In genomic region chr2:106470658-106471057, GRCh38 we compare ENCODE assay signal across 10 cellular contexts. TPM values are rescaled to one million over a fixed set of nuclear protein-coding genes. Genes with fewer than 3 reads are reported as not detected.
DNase-seq lines count a peak whose midpoint lies in the region; ATAC-seq, FAIRE-seq and TF ChIP-seq lines count a peak whose summit lies in the region.
"Not testable (repeated sequence)": the region's sequence is repeated elsewhere in the genome, so short reads cannot be mapped to it uniquely, and the experiment has no call there.
"Had no signal": no experiment of that assay in that cellular context is flagged by ENCODE, and none has a peak within 500 bp of the region (broad histone marks: within the 10 kb centered on the region; RNA-seq: fewer than 3 reads in every experiment).

No MANE protein-coding gene starts in this region.

- H3K14ac ChIP-seq in H9 (ENCODE audit: insufficient read depth, low read length), result not testable (repeated sequence)

- not testable (repeated sequence) for DNase-seq in A549 (ENCODE audit: low read depth in 1 of 2, low spot score in 1 of 2); H9; RWPE1 (ENCODE audit: low spot score); K562 (ENCODE audit: extremely low read depth in 1 of 4, low spot score in 3 of 4)
- DNase-seq in activated CD8-positive, alpha-beta memory T cell treated with anti-CD3 and anti-CD28 coated beads, Interleukin-2, amount 10 ng/mL, durations not matched to agents 7 days and 5 days, result peak; percentile 66
- DNase-seq in glutamatergic neuron, result peak; percentile 77
- peak; percentile 11 to 42 (median 11) for DNase-seq in stimulated activated CD4-positive, alpha-beta T cell treated with anti-CD3 and anti-CD28 coated beads, TNF-alpha, amount 100 ng/mL, for 24 hours (ENCODE audit: low read depth in 3 of 3)

- not testable (repeated sequence) for H2BK20ac ChIP-seq in H9 (ENCODE audit: low read depth, low read length, poor library complexity, severe bottlenecking)

- H2BK120ac ChIP-seq in H9 (ENCODE audit: low read depth, low read length, poor library complexity, severe bottlenecking), result not testable (repeated sequence)

- not testable (repeated sequence) for H3K23ac ChIP-seq in H9 (ENCODE audit: insufficient read length, low read depth, low read length)

- not testable (repeated sequence) for H3K9me1 ChIP-seq in K562 (ENCODE audit: control insufficient read depth, insufficient read depth, low read length)

- not testable (repeated sequence) for H3K4me3 ChIP-seq in A549; K562; neural cell (ENCODE audit: low read length)

- H3K18ac ChIP-seq in H9 (ENCODE audit: insufficient read length, low read depth, low read length), result not testable (repeated sequence)

- H2AFZ ChIP-seq in H9 (ENCODE audit: low read length); K562 (ENCODE audit: low read depth, low read length); neural cell (ENCODE audit: low read depth, low read length): not testable (repeated sequence)

- POLR2A ChIA-PET in A549 (lab: Yijun Ruan, JAX); RWPE1 (lab: Yijun Ruan, JAX; ENCODE audit: low non-redundant PET); K562 (lab: Yijun Ruan, JAX): not testable (repeated sequence)

- H3K36me3 ChIP-seq in K562 (ENCODE audit: control insufficient read depth, insufficient read depth, low read length); neural cell (ENCODE audit: insufficient read depth, low read length): not testable (repeated sequence)

- peak in 1 of 2 experiments; percentile 35; a peak in 2 of 5 replicates for TF ChIP-seq RAD21 in A549 (conservative IDR thresholded peaks at IDR 0.05 in 1 of 2, IDR thresholded peaks at IDR 0.05 in 1 of 2)
- not testable (repeated sequence) for TF ChIP-seq RAD21 in K562 (CRISPR knock-in tag; conservative IDR thresholded peaks at IDR 0.05 in 1 of 2, IDR thresholded peaks at IDR 0.05 in 1 of 2)
- peak; percentile 50 for TF ChIP-seq RAD21 in neural cell (conservative IDR thresholded peaks at IDR 0.05)

- not testable (repeated sequence) for TF ChIP-seq POLR2A in A549 (IDR thresholded peaks at IDR 0.05; ENCODE audit: low read length); K562 (conservative IDR thresholded peaks at IDR 0.05)

- intact Hi-C loops in K562 (cut with micrococcal nuclease), result not testable (repeated sequence)

- WGBS in A549 (ENCODE audit: missing lambda C conversion rate), result 1% methylated on average over 4 of the region's 4 CpGs
- WGBS in H9 (ENCODE audit: extremely low coverage, insufficient read length, low lambda C conversion rate), result no CpG with 5 or more reads among the region's 4 CpGs
- 0% methylated on average over 2 of the region's 4 CpGs for WGBS in K562 (ENCODE audit: insufficient coverage, low coverage, missing lambda C conversion rate)

- not testable (repeated sequence) for H3T11ph ChIP-seq in H9 (ENCODE audit: low read length)

- not testable (repeated sequence) for H3K9ac ChIP-seq in H9 (ENCODE audit: extremely low read depth, insufficient read length, low read length); K562 (ENCODE audit: insufficient read depth in 1 of 2, low read depth in 2 of 2, low read length in 2 of 2); neural cell (ENCODE audit: low read length)

- not testable (repeated sequence) for H3K36me3 Mint-ChIP-seq in H9 (ENCODE audit: insufficient read depth in 1 of 3, low read depth in 3 of 3); activated CD8-positive, alpha-beta memory T cell treated with anti-CD3 and anti-CD28 coated beads, Interleukin-2, amount 10 ng/mL, durations not matched to agents 7 days and 5 days; glutamatergic neuron (ENCODE audit: unreplicated experiment)

- CTCF ChIA-PET in A549 (lab: Yijun Ruan, JAX) (interaction anchor here (0.7 kb wide), 1 partner anchor 74 kb away, joined by 3 read pairs; no protein-coding TSS in a partner anchor), RWPE1 (lab: Yijun Ruan, JAX) (interaction anchor here (0.7 kb wide), 1 partner anchor 157 kb away, joined by 4 read pairs; no protein-coding TSS in a partner anchor)
- CTCF ChIA-PET in activated CD8-positive, alpha-beta memory T cell treated with anti-CD3 and anti-CD28 coated beads, Interleukin-2, amount 10 ng/mL, durations not matched to agents 7 days and 5 days (lab: Charles Lee); K562 (lab: Yijun Ruan, JAX; ENCODE audit: low intra/inter-chr PET ratio): not testable (repeated sequence)

- not testable (repeated sequence) for H4K5ac ChIP-seq in H9 (ENCODE audit: insufficient read length, low read depth, low read length)

- H4K20me1 ChIP-seq in H9 (ENCODE audit: control insufficient read depth, insufficient read depth, insufficient read length); K562 (replicated peaks; ENCODE audit: control insufficient read depth, insufficient read depth, low read length); neural cell (ENCODE audit: insufficient read depth): not testable (repeated sequence)

- not testable (repeated sequence) for H3K56ac ChIP-seq in H9 (ENCODE audit: insufficient read length, low read depth, low read length)

- ATAC-seq in A549 (peak; percentile 93 to 94), K562 (peak; percentile 85)
- peak; percentile 55 for ATAC-seq in activated CD8-positive, alpha-beta memory T cell treated with anti-CD3 and anti-CD28 coated beads, Interleukin-2, amount 10 ng/mL, durations not matched to agents 7 days and 5 days

- TF ChIP-seq EP300 in A549 (IDR thresholded peaks at IDR 0.05); K562 (IDR thresholded peaks at IDR 0.05; ENCODE audit: low read length); neural cell (conservative IDR thresholded peaks at IDR 0.05; ENCODE audit: poor library complexity, severe bottlenecking): not testable (repeated sequence)

- H4K8ac ChIP-seq in H9 (replicated peaks; ENCODE audit: insufficient read length, low read depth, low read length), result not testable (repeated sequence)

- not testable (repeated sequence) for H3K4ac ChIP-seq in H9 (ENCODE audit: low read depth, low read length)

- not testable (repeated sequence) for H3K4me2 ChIP-seq in A549; H9 (ENCODE audit: insufficient read depth, insufficient read length, low read length); K562 (ENCODE audit: insufficient read depth, low read length); neural cell (ENCODE audit: low read length)

- not testable (repeated sequence) for TF ChIP-seq CTCF in A549 (IDR thresholded peaks at IDR 0.05)
- TF ChIP-seq CTCF in H9 (conservative IDR thresholded peaks at IDR 0.05) (peak; percentile 48; the same call in 2 of the 3 replicates), RWPE1 (conservative IDR thresholded peaks at IDR 0.05; ENCODE audit: low read depth) (peak; percentile 53), K562 (IDR thresholded peaks at IDR 0.05 in 2 of 3, conservative IDR thresholded peaks at IDR 0.05 in 1 of 3; ENCODE audit: insufficient read depth in 2 of 3, low read depth in 1 of 3, low read length in 3 of 3) (peak in 1 of 3 experiments; percentile 20; a peak in 1 of 6 replicates), glutamatergic neuron (IDR thresholded peaks at IDR 0.05; ENCODE audit: partially characterized antibody, unreplicated experiment) (peak; percentile 45), neural cell (IDR thresholded peaks at IDR 0.05; ENCODE audit: poor library complexity, severe bottlenecking) (peak; percentile 65)

- not testable (repeated sequence) for H3F3A ChIP-seq in neural cell (ENCODE audit: insufficient read depth, low read length, poor library complexity, severe bottlenecking)

- H3K9me2 ChIP-seq in neural cell (ENCODE audit: insufficient read depth, low read length), result not testable (repeated sequence)

- not testable (repeated sequence) for H3K4me1 ChIP-seq in A549; H9 (ENCODE audit: insufficient read depth, low read length); K562 (replicated peaks in 1 of 2; ENCODE audit: control insufficient read depth in 2 of 2, insufficient read depth in 2 of 2, low read length in 2 of 2)

- H3K27me3 Mint-ChIP-seq in H9 (ENCODE audit: low read depth); activated CD8-positive, alpha-beta memory T cell treated with anti-CD3 and anti-CD28 coated beads, Interleukin-2, amount 10 ng/mL, durations not matched to agents 7 days and 5 days; glutamatergic neuron (ENCODE audit: unreplicated experiment): not testable (repeated sequence)

- not testable (repeated sequence) for H3K79me2 ChIP-seq in H9 (ENCODE audit: insufficient read depth, low read length); K562 (ENCODE audit: control insufficient read depth, insufficient read depth, low read length); neural cell (replicated peaks; ENCODE audit: insufficient read depth, low read length)

- not testable (repeated sequence) for H3K4me1 Mint-ChIP-seq in H9; activated CD8-positive, alpha-beta memory T cell treated with anti-CD3 and anti-CD28 coated beads, Interleukin-2, amount 10 ng/mL, durations not matched to agents 7 days and 5 days; glutamatergic neuron (ENCODE audit: low read depth, unreplicated experiment)

- not testable (repeated sequence) for H3K9me3 ChIP-seq in A549; H9 (ENCODE audit: control insufficient read depth, low read depth, low read length); K562 (replicated peaks; ENCODE audit: control insufficient read depth, insufficient read depth, low read depth, low read length); neural cell (ENCODE audit: low read length)

- not testable (repeated sequence) for H3K27me3 ChIP-seq in H9 (ENCODE audit: insufficient read depth, low read length); K562 (ENCODE audit: control insufficient read depth in 2 of 2, insufficient read depth in 2 of 2, low read length in 2 of 2); neural cell (ENCODE audit: insufficient read depth, low read depth, low read length)

- H3K9me3 Mint-ChIP-seq in H9; activated CD8-positive, alpha-beta memory T cell treated with anti-CD3 and anti-CD28 coated beads, Interleukin-2, amount 10 ng/mL, durations not matched to agents 7 days and 5 days (ENCODE audit: low read depth); glutamatergic neuron (ENCODE audit: unreplicated experiment): not testable (repeated sequence)

- in situ Hi-C loops in K562 (cut with MboI), result not testable (repeated sequence)

- not testable (repeated sequence) for H2AK5ac ChIP-seq in H9 (ENCODE audit: insufficient read length, low read length)

- H3K27ac Mint-ChIP-seq in H9; activated CD8-positive, alpha-beta memory T cell treated with anti-CD3 and anti-CD28 coated beads, Interleukin-2, amount 10 ng/mL, durations not matched to agents 7 days and 5 days; glutamatergic neuron (ENCODE audit: unreplicated experiment): not testable (repeated sequence)

- H3K79me1 ChIP-seq in H9 (ENCODE audit: insufficient read depth, low read depth, low read length, poor library complexity, severe bottlenecking), result not testable (repeated sequence)

- not testable (repeated sequence) for FAIRE-seq in A549 (lab: Jason Lieb, UNC); K562 (lab: Jason Lieb, UNC)

- not testable (repeated sequence) for H3K27ac ChIP-seq in A549; H9 (ENCODE audit: insufficient read length, low read depth, low read length); RWPE1; K562 (ENCODE audit: extremely low read depth, low read depth, low read length); neural cell (ENCODE audit: low read length)

- not testable (repeated sequence) for H3K4me3 Mint-ChIP-seq in H9; activated CD8-positive, alpha-beta memory T cell treated with anti-CD3 and anti-CD28 coated beads, Interleukin-2, amount 10 ng/mL, durations not matched to agents 7 days and 5 days; glutamatergic neuron (ENCODE audit: unreplicated experiment)

- not testable (repeated sequence) for H3K23me2 ChIP-seq in H9 (ENCODE audit: insufficient read length, low read depth, low read length, poor library complexity, severe bottlenecking)

- H2BK5ac ChIP-seq in H9 (ENCODE audit: insufficient read length, low read length), result not testable (repeated sequence)

- H2BK12ac ChIP-seq in H9 (ENCODE audit: insufficient read length, low read depth, low read length), result not testable (repeated sequence)

- H2BK15ac ChIP-seq in H9 (ENCODE audit: low read depth, low read length), result not testable (repeated sequence)

- BruUV-seq in K562 (replicated peaks; lab: Mats Ljungman, UMichigan), result not testable (repeated sequence)

- not testable (repeated sequence) for H4K91ac ChIP-seq in H9 (ENCODE audit: insufficient read length, low read depth, low read length)

RNA-seq across cellular contexts. Expression of gene RGPD3, which starts 2.4 kb away (rescaled TPM):
- 0.19 and 0.34 TPM in 2 replicates for polyA plus RNA-seq in A549 (2011; rRNA removed)
- 0.01 and 0.03 TPM in 2 replicates for polyA plus RNA-seq in A549 (2012; cell fraction: cytosol; rRNA removed)
- polyA plus RNA-seq in A549 (2012; cell fraction: nucleus; rRNA removed), result 0.05 and 0.06 TPM in 2 replicates
- 0.08 to 0.13 TPM (median 0.12 TPM) in 3 replicates for polyA plus RNA-seq in A549 (2017; fragmentation: RNase III; extraction: RNeasy Plus Mini Kit Qiagen cat#74134 plus additional on column Dnase treatment)
- polyA minus RNA-seq in A549 (2011; rRNA and poly(A)+ RNA removed), result 0.04 TPM in 1 of 2 replicates, not detected in the other
- 0.15 and 0.22 TPM in 2 replicates for total RNA-seq in H9 (2021)
- total RNA-seq in activated CD8-positive, alpha-beta memory T cell treated with anti-CD3 and anti-CD28 coated beads, Interleukin-2, amount 10 ng/mL, durations not matched to agents 7 days and 5 days, result not detected
- 0.07 and 0.25 TPM in 2 replicates for total RNA-seq in K562 (2011; cell fraction: chromatin; rRNA removed; ENCODE audit: low replicate concordance)
- total RNA-seq in K562 (2011; cell fraction: nucleolus; rRNA removed), result not detected in 2 replicates
- total RNA-seq in K562 (2011; cell fraction: nucleoplasm; rRNA removed), result 0.15 TPM in 1 of 2 replicates, not detected in the other
- total RNA-seq in K562 (2014; rRNA removed), result not detected in 2 replicates
- total RNA-seq in K562 (2014; rRNA removed; fragmentation: Illumina TruSeq; extraction: Trizol), result not detected in 2 replicates
- not detected in 2 replicates for total RNA-seq in K562 (2015; rRNA removed; fragmentation: Illumina TruSeq; extraction: Trizol)
- not detected in 2 replicates for total RNA-seq in K562 (2021)
- polyA plus RNA-seq in K562 (2011; rRNA removed), result 0.01 and 0.03 TPM in 2 replicates
- polyA plus RNA-seq in K562 (2011; cell fraction: cytosol; rRNA removed), result not detected in 2 replicates
- 0.03 TPM in 1 of 2 replicates, not detected in the other for polyA plus RNA-seq in K562 (2011; cell fraction: nucleus; rRNA removed)
- polyA plus RNA-seq in K562 (2012), result not detected in 2 replicates
- not detected in 2 replicates for polyA plus RNA-seq in K562 (2014; fragmentation: Illumina TruSeq; extraction: Trizol)
- polyA plus RNA-seq in K562 (2014; fragmentation: Nextera tagmentation; extraction: Ambion mirVana), result under 1 TPM in 1 of 2 experiments, not detected in 1; 0.01 TPM
- polyA plus RNA-seq in K562 (2014; rRNA removed), result not detected in 2 replicates
- polyA minus RNA-seq in K562 (2011; rRNA and poly(A)+ RNA removed), result 0.07 and 0.21 TPM in 2 replicates
- not detected in 2 replicates for polyA minus RNA-seq in K562 (2011; cell fraction: cytosol; rRNA and poly(A)+ RNA removed)
- polyA minus RNA-seq in K562 (2011; cell fraction: nucleus; rRNA and poly(A)+ RNA removed), result 0.13 TPM in 1 of 2 replicates, not detected in the other
- 0.27 TPM for total RNA-seq in glutamatergic neuron (ENCODE audit: unreplicated experiment)
- polyA plus RNA-seq in neural cell, result 0.74 and 1.1 TPM in 2 replicates
- 1.5 TPM in 2 replicates for polyA minus RNA-seq in neural cell

RNA-seq across cellular contexts. Expression of gene CD8B2, which starts 16.5 kb away (rescaled TPM):
- polyA plus RNA-seq in A549 (2011; rRNA removed), result not detected in 2 replicates
- not detected in 2 replicates for polyA plus RNA-seq in A549 (2012; cell fraction: cytosol; rRNA removed)
- polyA plus RNA-seq in A549 (2012; cell fraction: nucleus; rRNA removed), result not detected in 2 replicates
- polyA plus RNA-seq in A549 (2017; fragmentation: RNase III; extraction: RNeasy Plus Mini Kit Qiagen cat#74134 plus additional on column Dnase treatment), result not detected in 3 replicates
- not detected in 2 replicates for polyA minus RNA-seq in A549 (2011; rRNA and poly(A)+ RNA removed)
- total RNA-seq in H9 (2021), result not detected in 2 replicates
- 1 to 10 TPM; 3.7 to 7.0 TPM for total RNA-seq in activated CD8-positive, alpha-beta memory T cell treated with anti-CD3 and anti-CD28 coated beads, Interleukin-2, amount 10 ng/mL, durations not matched to agents 7 days and 5 days
- total RNA-seq in K562 (2011; cell fraction: chromatin; rRNA removed; ENCODE audit: low replicate concordance), result not detected in 2 replicates
- not detected in 2 replicates for total RNA-seq in K562 (2011; cell fraction: nucleolus; rRNA removed)
- total RNA-seq in K562 (2011; cell fraction: nucleoplasm; rRNA removed), result not detected in 2 replicates
- total RNA-seq in K562 (2014; rRNA removed), result not detected in 2 replicates
- total RNA-seq in K562 (2014; rRNA removed; fragmentation: Illumina TruSeq; extraction: Trizol), result not detected in 2 replicates
- total RNA-seq in K562 (2015; rRNA removed; fragmentation: Illumina TruSeq; extraction: Trizol), result not detected in 2 replicates
- not detected in 2 replicates for total RNA-seq in K562 (2021)
- polyA plus RNA-seq in K562 (2011; rRNA removed), result 0.03 TPM in 1 of 2 replicates, not detected in the other
- 0.21 TPM in 1 of 2 replicates, not detected in the other for polyA plus RNA-seq in K562 (2011; cell fraction: cytosol; rRNA removed)
- polyA plus RNA-seq in K562 (2011; cell fraction: nucleus; rRNA removed), result not detected in 2 replicates
- not detected in 2 replicates for polyA plus RNA-seq in K562 (2012)
- not detected in 2 replicates for polyA plus RNA-seq in K562 (2014; fragmentation: Illumina TruSeq; extraction: Trizol)
- polyA plus RNA-seq in K562 (2014; fragmentation: Nextera tagmentation; extraction: Ambion mirVana), result not detected
- not detected in 2 replicates for polyA plus RNA-seq in K562 (2014; rRNA removed)
- not detected in 2 replicates for polyA minus RNA-seq in K562 (2011; rRNA and poly(A)+ RNA removed)
- polyA minus RNA-seq in K562 (2011; cell fraction: cytosol; rRNA and poly(A)+ RNA removed), result not detected in 2 replicates
- polyA minus RNA-seq in K562 (2011; cell fraction: nucleus; rRNA and poly(A)+ RNA removed), result not detected in 2 replicates
- total RNA-seq in glutamatergic neuron (ENCODE audit: unreplicated experiment), result not detected
- not detected in 2 replicates for polyA plus RNA-seq in neural cell
- polyA minus RNA-seq in neural cell, result not detected in 2 replicates
- total RNA-seq: A172, M059J had no signal
